ENCODE assay signal across 19 cellular contexts in genomic region chr20:64273109-64273508, GRCh38.
"Had no signal": no experiment of that assay in that cellular context is flagged by ENCODE, and none has a peak within 500 bp of the region (broad histone marks: within the 10 kb centered on the region; RNA-seq: fewer than 3 reads in every experiment).

No MANE protein-coding gene starts in this region.

- DNase-seq: Kasumi-1, MM.1S, NCI-H1092 treated with DMSO at 0.1 percent for 48 hours, NCI-H1436, NCI-H187, NCI-H2029, NCI-H2081 treated with DMSO at 0.1 percent for 48 hours, NCI-H2171, NCI-H226, NCI-H446, NCI-H510A, NCI-H524 treated with DMSO at 0.1 percent for 48 hours, NCI-H69, NCI-H774, RPMI8226, SHP77, SK-N-SH had no signal

- FAIRE-seq: K562, RCC 7860 had no signal

- ATAC-seq: K562 had no signal
